8 cellular contexts compared by ENCODE assay signal in the genomic region with DNA sequence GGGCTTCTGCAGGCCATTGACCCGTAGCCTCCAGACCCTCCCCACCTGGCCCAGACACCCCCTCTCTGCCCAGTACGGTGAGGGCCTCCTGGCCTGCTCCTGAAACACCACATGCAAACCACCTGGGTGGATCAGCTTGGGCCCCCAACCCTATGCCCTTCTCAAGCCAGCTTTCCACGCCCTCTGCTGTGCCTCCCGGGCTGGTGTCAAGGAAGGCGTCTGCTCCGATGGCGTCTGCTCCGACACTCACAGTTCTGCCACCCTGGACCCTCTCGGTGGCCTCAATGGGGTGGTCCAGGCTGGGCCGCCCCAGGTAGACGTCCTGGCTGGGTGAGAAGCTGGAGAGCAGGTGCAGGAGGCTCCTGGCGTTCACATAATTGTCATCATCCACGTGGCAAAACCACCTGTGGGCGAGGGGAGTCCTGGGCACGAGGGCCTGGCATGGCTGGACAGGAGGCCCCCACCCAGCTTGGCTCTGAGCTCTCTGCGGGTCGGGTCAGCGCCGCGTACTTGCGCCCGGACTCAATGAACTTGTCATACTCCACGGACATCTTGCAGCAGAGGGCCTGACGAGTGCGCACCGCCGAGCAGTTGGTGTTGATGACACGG. TPM values are rescaled to one million over a fixed set of nuclear protein-coding genes. Genes with fewer than 3 reads are reported as not detected.
DNase-seq lines count a peak whose midpoint lies in the region; ATAC-seq and TF ChIP-seq lines count a peak whose summit lies in the region.

No MANE protein-coding gene starts in this region.

- peak overlapping the region; percentile 76 for H3K27ac Mint-ChIP-seq in HFFc6
- H3K27ac Mint-ChIP-seq in activated T-helper 2 cell treated with anti-CD3 and anti-CD28 coated beads, Interferon-gamma antibody, Interleukin-2, Interleukin-4, amounts not matched to agents 10 μg/mL and 5 μg/mL and 100 μg/mL, durations not matched to agents 14 hours and 24 hours and 36 hours, result peak overlapping the region; percentile 76

- peak overlapping the region; percentile 87 for H3K4me2 ChIP-seq in smooth muscle cell

- no peaks in the 10 kb centered on the region for H3K27me3 ChIP-seq in iPS-18a (ENCODE audit: control insufficient read depth, insufficient read depth, low read length)
- no peaks in the 10 kb centered on the region for H3K27me3 ChIP-seq in smooth muscle cell (ENCODE audit: low read depth)

- peaks cover 10% of the 10 kb centered on the region; the same call in 1 of the 2 replicates for H3K4me1 Mint-ChIP-seq in HFFc6 (ENCODE audit: low read depth)
- peaks cover 7% of the 10 kb centered on the region for H3K4me1 Mint-ChIP-seq in activated T-helper 2 cell treated with anti-CD3 and anti-CD28 coated beads, Interferon-gamma antibody, Interleukin-2, Interleukin-4, amounts not matched to agents 10 μg/mL and 5 μg/mL and 100 μg/mL, durations not matched to agents 14 hours and 24 hours and 36 hours (ENCODE audit: low read depth)

- TF ChIP-seq CTCF in HFFc6 (IDR thresholded peaks at IDR 0.05) (no peak), smooth muscle cell (IDR thresholded peaks at IDR 0.05; ENCODE audit: borderline replicate concordance, insufficient read depth, poor library complexity, severe bottlenecking) (no peak)

- H3K36me3 ChIP-seq in iPS-18a (ENCODE audit: control insufficient read depth, low read depth, low read length) (peaks cover 20% of the 10 kb centered on the region), smooth muscle cell (ENCODE audit: low read depth) (no peaks in the 10 kb centered on the region)

- no peak overlapping the region for H2AFZ ChIP-seq in smooth muscle cell (ENCODE audit: low read depth)

- H3K4me1 ChIP-seq in iPS-18a (ENCODE audit: control insufficient read depth, low read depth, low read length) (no peaks in the 10 kb centered on the region), smooth muscle cell (ENCODE audit: low read depth) (peaks cover 16% of the 10 kb centered on the region)

- no peaks in the 10 kb centered on the region for H3K27me3 Mint-ChIP-seq in HFFc6 (ENCODE audit: insufficient read depth)
- no peaks in the 10 kb centered on the region for H3K27me3 Mint-ChIP-seq in activated T-helper 2 cell treated with anti-CD3 and anti-CD28 coated beads, Interferon-gamma antibody, Interleukin-2, Interleukin-4, amounts not matched to agents 10 μg/mL and 5 μg/mL and 100 μg/mL, durations not matched to agents 14 hours and 24 hours and 36 hours (ENCODE audit: low read depth)

- H3K4me3 ChIP-seq in iPS-18a (ENCODE audit: low read length), result peak overlapping the region; percentile 52
- peak overlapping the region; percentile 55 for H3K4me3 ChIP-seq in smooth muscle cell

- no peak overlapping the region for H3K9ac ChIP-seq in iPS-18a (ENCODE audit: low read length)
- H3K9ac ChIP-seq in smooth muscle cell (ENCODE audit: low read depth), result peak overlapping the region; percentile 68

- H3K27ac ChIP-seq in iPS-18a (ENCODE audit: low read length) (no peak overlapping the region), smooth muscle cell (ENCODE audit: low read depth) (no peak overlapping the region)

- no peaks in the 10 kb centered on the region for H3F3A ChIP-seq in smooth muscle cell (ENCODE audit: low read depth)

- H3K9me3 ChIP-seq in iPS-18a (ENCODE audit: control insufficient read depth, low read depth, low read length), result no peaks in the 10 kb centered on the region
- no peaks in the 10 kb centered on the region for H3K9me3 ChIP-seq in smooth muscle cell (replicated peaks; ENCODE audit: low read depth)

- H3K79me2 ChIP-seq in smooth muscle cell (ENCODE audit: low read depth), result peaks cover 23% of the 10 kb centered on the region

- ATAC-seq in HG03457 (IDR thresholded peaks at IDR 0.05; ENCODE audit: unreplicated experiment) (no peak), HG02588 (IDR thresholded peaks at IDR 0.05; ENCODE audit: unreplicated experiment) (no peak)

- intact Hi-C loops in activated T-helper 2 cell treated with anti-CD3 and anti-CD28 coated beads, Interferon-gamma antibody, Interleukin-2, Interleukin-4, amounts not matched to agents 10 μg/mL and 5 μg/mL and 100 μg/mL, durations not matched to agents 14 hours and 24 hours and 36 hours (cut with micrococcal nuclease), result no loop called here

- WGBS in smooth muscle cell (ENCODE audit: low lambda C conversion rate), result 95% methylated on average over 28 of the region's 28 CpGs

- H3K9me3 Mint-ChIP-seq in HFFc6, result no peaks in the 10 kb centered on the region
- H3K9me3 Mint-ChIP-seq in activated T-helper 2 cell treated with anti-CD3 and anti-CD28 coated beads, Interferon-gamma antibody, Interleukin-2, Interleukin-4, amounts not matched to agents 10 μg/mL and 5 μg/mL and 100 μg/mL, durations not matched to agents 14 hours and 24 hours and 36 hours, result no peaks in the 10 kb centered on the region

- peaks cover 5% of the 10 kb centered on the region; the same call in 1 of the 2 replicates for H3K36me3 Mint-ChIP-seq in HFFc6 (ENCODE audit: low read depth)
- peaks cover 10% of the 10 kb centered on the region for H3K36me3 Mint-ChIP-seq in activated T-helper 2 cell treated with anti-CD3 and anti-CD28 coated beads, Interferon-gamma antibody, Interleukin-2, Interleukin-4, amounts not matched to agents 10 μg/mL and 5 μg/mL and 100 μg/mL, durations not matched to agents 14 hours and 24 hours and 36 hours (ENCODE audit: low read depth)

- peaks cover 7% of the 10 kb centered on the region for H4K20me1 ChIP-seq in smooth muscle cell (ENCODE audit: low read depth)

- peak overlapping the region; percentile 88 for H3K4me3 Mint-ChIP-seq in HFFc6
- H3K4me3 Mint-ChIP-seq in activated T-helper 2 cell treated with anti-CD3 and anti-CD28 coated beads, Interferon-gamma antibody, Interleukin-2, Interleukin-4, amounts not matched to agents 10 μg/mL and 5 μg/mL and 100 μg/mL, durations not matched to agents 14 hours and 24 hours and 36 hours (ENCODE audit: low read depth), result peak overlapping the region; percentile 87

- no peak for DNase-seq in HFFc6
- no peak for DNase-seq in activated T-helper 2 cell treated with anti-CD3 and anti-CD28 coated beads, Interferon-gamma antibody, Interleukin-2, Interleukin-4, amounts not matched to agents 10 μg/mL and 5 μg/mL and 100 μg/mL, durations not matched to agents 14 hours and 24 hours and 36 hours (ENCODE audit: low spot score)
- no peak for DNase-seq in smooth muscle cell (lab: John Stamatoyannopoulos, UW; ENCODE audit: unreplicated experiment)
- no peak for DNase-seq in cerebellar cortex (ENCODE audit: low spot score)
- no peak for DNase-seq in SKM-1 treated with dmso at 0.1 percent for 144 hours (lab: John Stamatoyannopoulos, UW; ENCODE audit: unreplicated experiment)

RNA-seq across cellular contexts. Expression of a gene that starts 1.4 kb away (rescaled TPM):
- total RNA-seq in HFFc6 (2021; fragmentation: NEBNext Ultra II Directional; extraction: Animal tissue kit (Norgen Biotek cat#: 25700)), result 10 to 100 TPM; 37.6 to 48.5 (median 40.1) TPM
- 21.8 and 21.9 TPM in 2 replicates for total RNA-seq in activated T-helper 2 cell treated with anti-CD3 and anti-CD28 coated beads, Interferon-gamma antibody, Interleukin-2, Interleukin-4, amounts not matched to agents 10 μg/mL and 5 μg/mL and 100 μg/mL, durations not matched to agents 14 hours and 24 hours and 36 hours
- 20.3 and 27.1 TPM in 2 replicates for total RNA-seq in smooth muscle cell
- polyA plus RNA-seq in smooth muscle cell, result 54.9 and 58.8 TPM in 2 replicates

RNA-seq across cellular contexts. Expression of a gene that starts 1.4 kb away (rescaled TPM):
- 100 to 1,000 TPM; 127 to 144 (median 141) TPM for total RNA-seq in HFFc6 (2021; fragmentation: NEBNext Ultra II Directional; extraction: Animal tissue kit (Norgen Biotek cat#: 25700))
- total RNA-seq in activated T-helper 2 cell treated with anti-CD3 and anti-CD28 coated beads, Interferon-gamma antibody, Interleukin-2, Interleukin-4, amounts not matched to agents 10 μg/mL and 5 μg/mL and 100 μg/mL, durations not matched to agents 14 hours and 24 hours and 36 hours, result 103 TPM in 2 replicates
- total RNA-seq in smooth muscle cell, result 72.0 and 93.7 TPM in 2 replicates
- polyA plus RNA-seq in smooth muscle cell, result 134 and 143 TPM in 2 replicates

RNA-seq across cellular contexts. Expression of a gene that starts 12.8 kb away (rescaled TPM):
- total RNA-seq in HFFc6 (2021; fragmentation: NEBNext Ultra II Directional; extraction: Animal tissue kit (Norgen Biotek cat#: 25700)), result 100 to 1,000 TPM in 1 of 6 experiments, 10 to 100 TPM in 5; 73.4 to 100 (median 84.8) TPM
- 138 and 145 TPM in 2 replicates for total RNA-seq in activated T-helper 2 cell treated with anti-CD3 and anti-CD28 coated beads, Interferon-gamma antibody, Interleukin-2, Interleukin-4, amounts not matched to agents 10 μg/mL and 5 μg/mL and 100 μg/mL, durations not matched to agents 14 hours and 24 hours and 36 hours
- total RNA-seq in smooth muscle cell, result 34.9 and 46.4 TPM in 2 replicates
- 84.4 and 89.4 TPM in 2 replicates for polyA plus RNA-seq in smooth muscle cell

RNA-seq across cellular contexts. Expression of a gene that starts 15.3 kb away (rescaled TPM):
- total RNA-seq in HFFc6 (2021; fragmentation: NEBNext Ultra II Directional; extraction: Animal tissue kit (Norgen Biotek cat#: 25700)), result 10 to 100 TPM; 65.8 to 86.8 (median 71.2) TPM
- 154 and 179 TPM in 2 replicates for total RNA-seq in activated T-helper 2 cell treated with anti-CD3 and anti-CD28 coated beads, Interferon-gamma antibody, Interleukin-2, Interleukin-4, amounts not matched to agents 10 μg/mL and 5 μg/mL and 100 μg/mL, durations not matched to agents 14 hours and 24 hours and 36 hours
- 30.7 and 49.4 TPM in 2 replicates for total RNA-seq in smooth muscle cell
- polyA plus RNA-seq in smooth muscle cell, result 125 and 141 TPM in 2 replicates

RNA-seq across cellular contexts. Expression of a gene that starts 18.8 kb away (rescaled TPM):
- 1 to 10 TPM; 4.3 to 8.5 (median 5.6) TPM for total RNA-seq in HFFc6 (2021; fragmentation: NEBNext Ultra II Directional; extraction: Animal tissue kit (Norgen Biotek cat#: 25700))
- 15.4 and 18.4 TPM in 2 replicates for total RNA-seq in activated T-helper 2 cell treated with anti-CD3 and anti-CD28 coated beads, Interferon-gamma antibody, Interleukin-2, Interleukin-4, amounts not matched to agents 10 μg/mL and 5 μg/mL and 100 μg/mL, durations not matched to agents 14 hours and 24 hours and 36 hours
- total RNA-seq in smooth muscle cell, result 29.2 and 33.0 TPM in 2 replicates
- polyA plus RNA-seq in smooth muscle cell, result 12.1 and 15.3 TPM in 2 replicates
